ENCODE assay signal across 10 cellular contexts in the genomic region with DNA sequence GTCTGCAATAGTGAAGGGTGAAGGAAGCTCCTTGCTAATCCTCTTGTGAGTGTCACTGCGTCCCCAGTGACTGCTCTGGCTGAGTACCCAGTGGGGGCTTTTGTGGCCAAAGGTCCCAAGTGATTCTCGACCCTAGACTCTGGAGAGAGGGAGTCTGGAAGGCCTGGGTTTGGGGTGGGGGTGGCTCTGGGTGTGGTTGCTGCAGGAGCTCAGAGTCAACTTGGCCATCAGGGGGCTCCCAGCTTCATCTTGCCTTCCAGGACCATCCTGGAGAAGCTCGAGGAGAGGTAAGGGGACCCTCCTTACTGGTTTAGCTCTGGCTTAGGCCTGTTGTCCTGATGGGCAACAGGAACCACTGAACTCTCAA. TPM values are rescaled to one million over a fixed set of nuclear protein-coding genes. Genes with fewer than 3 reads are reported as not detected.
DNase-seq lines count a peak whose midpoint lies in the region; ATAC-seq and TF ChIP-seq lines count a peak whose summit lies in the region.
"Had no signal": no experiment of that assay in that cellular context is flagged by ENCODE, and none has a peak within 500 bp of the region (broad histone marks: within the 10 kb centered on the region; RNA-seq: fewer than 3 reads in every experiment).

No MANE protein-coding gene starts in this region.

- H3K27me3 Mint-ChIP-seq in activated T-cell treated with anti-CD3 and anti-CD28 coated beads, Interleukin-2, amount 50 U/mL, for 72 hours (ENCODE audit: low read depth): no peaks in the 10 kb centered on the region

- ATAC-seq in heart left ventricle (no peak), Right ventricle myocardium inferior (no peak), mucosa of descending colon (peak; percentile 2), omental fat pad (ENCODE audit: low FRiP score) (no peak)
- ATAC-seq in activated T-cell treated with anti-CD3 and anti-CD28 coated beads, Interleukin-2, amount 50 U/mL, for 72 hours (replicated peaks in 1 of 2): no peak

- H3K4me3 Mint-ChIP-seq in activated T-cell treated with anti-CD3 and anti-CD28 coated beads, Interleukin-2, amount 50 U/mL, for 72 hours: peak overlapping the region; percentile 78 to 89

- no peaks in the 10 kb centered on the region for H3K9me3 ChIP-seq in heart left ventricle
- no peaks in the 10 kb centered on the region for H3K9me3 ChIP-seq in mucosa of descending colon

- H3K27ac ChIP-seq in heart left ventricle: peak overlapping the region in 3 of 12 donors; percentile 9 to 83 (median 30)
- no peak overlapping the region for H3K27ac ChIP-seq in urinary bladder (ENCODE audit: low read depth)

- no peak for TF ChIP-seq POLR2A in heart left ventricle (IDR thresholded peaks at IDR 0.05)

- 69 to 83% (median 76%) methylated on average over 2 to 3 of the region's 3 CpGs for WGBS in heart left ventricle, 4 donors
- 70% methylated on average over 3 of the region's 3 CpGs for WGBS in urinary bladder

- H3K4me1 Mint-ChIP-seq in activated T-cell treated with anti-CD3 and anti-CD28 coated beads, Interleukin-2, amount 50 U/mL, for 72 hours (ENCODE audit: low read depth): peaks cover 76% of the 10 kb centered on the region

- H3K9me3 Mint-ChIP-seq in activated T-cell treated with anti-CD3 and anti-CD28 coated beads, Interleukin-2, amount 50 U/mL, for 72 hours: peaks cover 2 to 3% of the 10 kb centered on the region in 2 donors

- no peaks in the 10 kb centered on the region for H3K27me3 ChIP-seq in heart left ventricle

- H3K4me1 ChIP-seq in heart left ventricle: peaks cover 0 to 37% (median 0%) of the 10 kb centered on the region in 12 donors
- peaks cover 4% of the 10 kb centered on the region for H3K4me1 ChIP-seq in mucosa of descending colon (ENCODE audit: low read depth)
- no peaks in the 10 kb centered on the region for H3K4me1 ChIP-seq in urinary bladder (ENCODE audit: insufficient read depth)

- peaks cover 12 to 29% of the 10 kb centered on the region in 2 donors for H3K36me3 Mint-ChIP-seq in activated T-cell treated with anti-CD3 and anti-CD28 coated beads, Interleukin-2, amount 50 U/mL, for 72 hours (ENCODE audit: insufficient read depth in 2 of 2)

- H3K36me3 ChIP-seq in heart left ventricle (no peaks in the 10 kb centered on the region), mucosa of descending colon (ENCODE audit: low read depth) (no peaks in the 10 kb centered on the region), urinary bladder (ENCODE audit: insufficient read depth) (no peaks in the 10 kb centered on the region)

- intact Hi-C loops in heart left ventricle (cut with DNase I) (no loop called here), Right ventricle myocardium inferior (cut with DNase I) (no loop called here), mucosa of descending colon (cut with DNase I, micrococcal nuclease) (no loop called here)

- H3K4me3 ChIP-seq in heart left ventricle (peak overlapping the region in 8 of 12 donors; percentile 6 to 63 (median 33)), mucosa of descending colon (no peak overlapping the region), urinary bladder (ENCODE audit: low read depth, low read length) (peak overlapping the region; percentile 20)

- peak overlapping the region; percentile 91 for H3K27ac Mint-ChIP-seq in activated T-cell treated with anti-CD3 and anti-CD28 coated beads, Interleukin-2, amount 50 U/mL, for 72 hours

- TF ChIP-seq CTCF in heart left ventricle (IDR thresholded peaks at IDR 0.05) (no peak), mucosa of descending colon (IDR thresholded peaks at IDR 0.05) (no peak), omental fat pad (IDR thresholded peaks at IDR 0.05) (no peak)

- DNase-seq in heart left ventricle: no peak
- no peak for DNase-seq in Right ventricle myocardium inferior (ENCODE audit: missing footprints)
- no peak for DNase-seq in activated T-cell treated with anti-CD3 and anti-CD28 coated beads, Interleukin-2, amount 50 U/mL, for 72 hours
- DNase-seq in mucosa of descending colon: no peak
- DNase-seq in ecto neural progenitor cell (ENCODE audit: low spot score): no peak
- no peak for DNase-seq in omental fat pad (ENCODE audit: low spot score)
- no peak for DNase-seq in HK-2 (ENCODE audit: unreplicated experiment)
- DNase-seq: mesenchymal stem cell, NCI-H345 had no signal

RNA-seq across cellular contexts. Expression of gene PSD4, which starts 0.6 kb away (rescaled TPM):
- total RNA-seq in heart left ventricle (10 to 100 TPM in 1 of 9 donors, 1 to 10 TPM in 5, under 1 TPM in 3; 0.65 to 23.4 (median 1.9) TPM), Right ventricle myocardium inferior (3.4 TPM), mucosa of descending colon (10 to 100 TPM; 40.8 to 91.3 (median 64.4) TPM), urinary bladder (9.7 TPM), omental fat pad (10 to 100 TPM in 3 of 4 donors, 1 to 10 TPM in 1; 6.3 to 27.6 (median 13.1) TPM)
- polyA plus RNA-seq in heart left ventricle (1 to 10 TPM in 1 of 2 donors, under 1 TPM in 1; 0.99 to 1.6 TPM), urinary bladder (6.3 TPM)
- 100 to 1,000 TPM; 174 to 200 TPM for total RNA-seq in activated T-cell treated with anti-CD3 and anti-CD28 coated beads, Interleukin-2, amount 50 U/mL, for 72 hours

RNA-seq across cellular contexts. Expression of gene IL1RN, which starts 47.0 kb away (rescaled TPM):
- total RNA-seq in heart left ventricle: 10 to 100 TPM in 1 of 9 donors, 1 to 10 TPM in 4, under 1 TPM in 4; 0.16 to 11.4 (median 1.0) TPM
- polyA plus RNA-seq in heart left ventricle: under 1 TPM; 0.34 to 0.60 TPM
- 0.89 TPM for total RNA-seq in Right ventricle myocardium inferior
- total RNA-seq in activated T-cell treated with anti-CD3 and anti-CD28 coated beads, Interleukin-2, amount 50 U/mL, for 72 hours: 10 to 100 TPM; 18.5 to 44.3 TPM
- total RNA-seq in mucosa of descending colon: 10 to 100 TPM in 1 of 3 donors, under 1 TPM in 2; 0.17 to 11.9 (median 0.76) TPM
- 6.7 TPM for total RNA-seq in urinary bladder
- polyA plus RNA-seq in urinary bladder: 4.9 TPM
- 100 to 1,000 TPM in 1 of 4 donors, 1 to 10 TPM in 3; 4.8 to 114 (median 7.1) TPM for total RNA-seq in omental fat pad
